In the genomic region with DNA sequence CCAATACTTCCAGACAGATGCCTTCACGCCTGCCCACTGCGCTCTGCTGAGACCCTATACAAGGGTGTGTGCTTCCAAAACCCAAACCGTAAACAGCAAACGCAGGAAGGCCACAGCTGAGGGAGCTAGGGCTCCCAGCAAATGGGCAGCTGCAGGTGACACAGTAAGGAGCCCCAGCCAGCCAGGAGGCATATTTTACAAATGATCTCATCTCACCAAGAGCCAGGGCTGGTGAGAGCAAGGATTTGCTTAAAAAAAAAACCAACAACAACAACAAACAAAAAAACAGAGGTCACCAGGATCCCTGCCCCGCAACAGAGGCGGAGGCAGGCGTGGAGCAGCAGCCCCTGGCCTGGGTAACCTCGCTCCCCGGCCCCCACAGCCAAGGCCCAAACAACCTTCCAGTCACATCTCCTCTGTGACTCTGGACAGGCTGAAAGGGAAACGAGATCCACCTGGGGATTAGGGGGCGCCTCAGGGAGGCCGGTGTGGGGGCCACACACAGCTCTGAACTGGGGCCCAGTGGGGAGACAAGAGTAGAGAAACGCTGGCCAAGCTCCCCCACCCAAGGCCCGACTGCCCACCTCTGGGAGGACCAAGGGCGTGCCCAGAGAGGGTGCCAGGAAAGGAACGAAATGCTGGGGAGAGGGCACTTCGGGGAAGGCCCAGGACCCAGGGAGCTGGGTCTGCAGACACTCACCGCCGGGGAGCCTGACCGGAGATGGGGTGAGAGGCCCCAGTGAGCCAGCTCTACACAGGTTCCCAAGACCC, we compare ENCODE assay signal across 10 cellular contexts. TPM values are rescaled to one million over a fixed set of nuclear protein-coding genes. Genes with fewer than 3 reads are reported as not detected.
DNase-seq lines count a peak whose midpoint lies in the region; ATAC-seq and TF ChIP-seq lines count a peak whose summit lies in the region.
"Had no signal": no experiment of that assay in that cellular context is flagged by ENCODE, and none has a peak within 500 bp of the region (broad histone marks: within the 10 kb centered on the region; RNA-seq: fewer than 3 reads in every experiment).

No MANE protein-coding gene starts in this region.

- 82% methylated on average over 20 of the region's 20 CpGs for WGBS in heart right ventricle, 2 donors
- 79% methylated on average over 13 of the region's 20 CpGs for WGBS in mammary epithelial cell (ENCODE audit: low coverage, missing lambda C conversion rate)
- WGBS in aorta, 2 donors: 63 to 66% methylated on average over 20 of the region's 20 CpGs

- H3K9me3 ChIP-seq in heart right ventricle (no peaks in the 10 kb centered on the region), mammary epithelial cell (replicated peaks; ENCODE audit: insufficient read depth, low read length) (no peaks in the 10 kb centered on the region), muscle layer of colon (ENCODE audit: low read length) (no peaks in the 10 kb centered on the region), aorta (ENCODE audit: control insufficient read depth, low read length) (no peaks in the 10 kb centered on the region)

- H3K36me3 ChIP-seq in heart right ventricle: peaks cover 0 to 12% (median 0%) of the 10 kb centered on the region in 9 donors
- H3K36me3 ChIP-seq in mammary epithelial cell (ENCODE audit: insufficient read depth, low read length): no peaks in the 10 kb centered on the region
- no peaks in the 10 kb centered on the region for H3K36me3 ChIP-seq in muscle layer of colon (ENCODE audit: insufficient read depth, low read length)
- no peaks in the 10 kb centered on the region for H3K36me3 ChIP-seq in aorta (ENCODE audit: control insufficient read depth in 1 of 2, insufficient read depth in 2 of 2, low read length in 1 of 2)

- H3K4me2 ChIP-seq in mammary epithelial cell (ENCODE audit: insufficient read depth, low read depth, low read length): peak overlapping the region; percentile 61

- no peaks in the 10 kb centered on the region for H4K20me1 ChIP-seq in mammary epithelial cell (ENCODE audit: insufficient read depth, low read length)

- peak overlapping the region in 9 of 10 donors; percentile 75 to 99 (median 97) for H3K27ac ChIP-seq in heart right ventricle
- no peak overlapping the region for H3K27ac ChIP-seq in mammary epithelial cell (ENCODE audit: insufficient read depth, low read depth, low read length)
- H3K27ac ChIP-seq in muscle layer of colon (ENCODE audit: low read depth, low read length): peak overlapping the region; percentile 99
- H3K27ac ChIP-seq in aorta (ENCODE audit: low read depth in 1 of 2, low read length in 2 of 2): peak overlapping the region; percentile 57 to 87
- H3K27ac ChIP-seq: VCaP had no signal

- intact Hi-C loops in heart right ventricle (cut with DNase I): loop anchor here in 1 of 10 donors (5.0 kb wide), 1 partner anchor 39 kb away; no protein-coding TSS in a partner anchor
- intact Hi-C loops in left cardiac atrium (cut with DNase I): no loop called here
- intact Hi-C loops in mammary epithelial cell (cut with micrococcal nuclease): no loop called here
- intact Hi-C loops in aorta (cut with DNase I): loop anchor here in 1 of 2 donors (2.0 kb wide), 2 partner anchors 39 to 99 kb away; no protein-coding TSS in a partner anchor

- no peak overlapping the region for H2AFZ ChIP-seq in mammary epithelial cell (ENCODE audit: low read depth, low read length)

- ATAC-seq in heart right ventricle: no peak
- ATAC-seq in left cardiac atrium: no peak
- ATAC-seq in aorta (ENCODE audit: low FRiP score): no peak
- no peak for ATAC-seq in HG03469 (IDR thresholded peaks at IDR 0.05; ENCODE audit: unreplicated experiment)

- DNase-seq in heart right ventricle: peak in 1 of 2 donors; percentile 12
- DNase-seq in left cardiac atrium: no peak
- no peak for DNase-seq in mammary epithelial cell
- no peak for DNase-seq in aorta
- no peak for DNase-seq in activated CD4-positive, alpha-beta T cell treated with anti-CD3 and anti-CD28 coated beads, Interleukin-2, amount 50 U/mL, for 1 hour
- DNase-seq in activated naive CD4-positive, alpha-beta T cell treated with anti-CD3 and anti-CD28 coated beads, Interleukin-2, amount 50 U/mL, for 16 hours: no peak
- DNase-seq: stimulated activated CD4-positive, alpha-beta T cell treated with anti-CD3 and anti-CD28 coated beads, Interleukin-12 subunit alpha, Interleukin-12 subunit beta, amount 100 ng/mL, for 4 hours had no signal

- no peaks in the 10 kb centered on the region for H3K27me3 ChIP-seq in heart right ventricle
- H3K27me3 ChIP-seq in mammary epithelial cell (ENCODE audit: insufficient read depth, low read length): no peaks in the 10 kb centered on the region
- H3K27me3 ChIP-seq in muscle layer of colon (ENCODE audit: control insufficient read depth in 1 of 2, insufficient read depth in 2 of 2, low read length in 2 of 2): no peaks in the 10 kb centered on the region
- H3K27me3 ChIP-seq in aorta (ENCODE audit: control insufficient read depth in 1 of 2, insufficient read depth in 2 of 2, low read length in 1 of 2): no peaks in the 10 kb centered on the region

- BruUV-seq in mammary epithelial cell (replicated peaks; lab: Mats Ljungman, UMichigan): no TSS peak

- TF ChIP-seq CTCF in heart right ventricle (IDR thresholded peaks at IDR 0.05) (no peak), mammary epithelial cell (conservative IDR thresholded peaks at IDR 0.05 in 1 of 2, IDR thresholded peaks at IDR 0.05 in 1 of 2; ENCODE audit: extremely low read depth in 1 of 2, insufficient read depth in 1 of 2, low read depth in 1 of 2, low read length in 2 of 2) (no peak)

- H3K4me1 ChIP-seq in heart right ventricle: peaks cover 31 to 88% (median 83%) of the 10 kb centered on the region in 9 donors
- H3K4me1 ChIP-seq in mammary epithelial cell (ENCODE audit: insufficient read depth, low read length): peaks cover 35% of the 10 kb centered on the region
- H3K4me1 ChIP-seq in muscle layer of colon (ENCODE audit: insufficient read depth, low read length): peaks cover 79% of the 10 kb centered on the region
- peaks cover 0 to 2% of the 10 kb centered on the region in 2 donors for H3K4me1 ChIP-seq in aorta (ENCODE audit: control insufficient read depth in 1 of 2, insufficient read depth in 2 of 2, low read length in 2 of 2)

- no peak overlapping the region for H3K9ac ChIP-seq in mammary epithelial cell (ENCODE audit: insufficient read depth, low read length)
- peak overlapping the region; percentile 58 for H3K9ac ChIP-seq in muscle layer of colon (ENCODE audit: low read length)

- dilution Hi-C loops in mammary epithelial cell (cut with HindIII; ENCODE audit: low sequenced_read_pairs): no loop called here

- H3K4me3 ChIP-seq in heart right ventricle (peak overlapping the region in 3 of 10 donors; percentile 20 to 30 (median 21)), mammary epithelial cell (replicated peaks in 1 of 3; ENCODE audit: insufficient read depth in 1 of 3, low read depth in 2 of 3, low read length in 3 of 3) (no peak overlapping the region), muscle layer of colon (ENCODE audit: low read depth in 1 of 2, low read length in 2 of 2) (peak overlapping the region in 1 of 2 donors; percentile 67), aorta (ENCODE audit: low read length in 2 of 2) (no peak overlapping the region)

- in situ Hi-C loops in mammary epithelial cell (cut with MboI; ENCODE audit: low sequenced_read_pairs in 2 of 2): no loop called here

- CTCF ChIA-PET in mammary epithelial cell (lab: Charles Lee; ENCODE audit: low non-redundant PET): no interaction called here

- H3K79me2 ChIP-seq in mammary epithelial cell (ENCODE audit: insufficient read depth, low read length): peaks cover 79% of the 10 kb centered on the region

RNA-seq across cellular contexts. Expression of a gene that starts 3.3 kb away (rescaled TPM):
- 10 to 100 TPM; 32.0 to 55.1 (median 41.1) TPM for total RNA-seq in heart right ventricle
- polyA plus RNA-seq in heart right ventricle: 10 to 100 TPM; 15.6 to 16.5 TPM
- 10 to 100 TPM; 28.6 to 38.5 TPM for total RNA-seq in left cardiac atrium
- 10 to 100 TPM; 14.1 to 27.3 TPM for total RNA-seq in mammary epithelial cell
- polyA plus RNA-seq in mammary epithelial cell: 6.7 TPM
- 13.1 TPM for polyA minus RNA-seq in mammary epithelial cell
- 10 to 100 TPM; 51.3 to 61.0 TPM for total RNA-seq in aorta
- polyA plus RNA-seq in aorta: 10 to 100 TPM; 10.5 to 11.7 TPM

RNA-seq across cellular contexts. Expression of a gene that starts 26.9 kb away (rescaled TPM):
- total RNA-seq in heart right ventricle (10 to 100 TPM; 12.7 to 24.3 (median 15.4) TPM), left cardiac atrium (10 to 100 TPM; 21.6 to 23.4 TPM), mammary epithelial cell (10 to 100 TPM; 33.8 to 49.8 TPM), aorta (10 to 100 TPM; 22.0 to 25.1 TPM)
- polyA plus RNA-seq in heart right ventricle (10 to 100 TPM in 1 of 2 donors, 1 to 10 TPM in 1; 9.7 to 26.4 TPM), mammary epithelial cell (27.9 TPM), aorta (10 to 100 TPM; 14.9 to 19.0 TPM)
- polyA minus RNA-seq in mammary epithelial cell: 25.5 TPM
